In the genomic region with DNA sequence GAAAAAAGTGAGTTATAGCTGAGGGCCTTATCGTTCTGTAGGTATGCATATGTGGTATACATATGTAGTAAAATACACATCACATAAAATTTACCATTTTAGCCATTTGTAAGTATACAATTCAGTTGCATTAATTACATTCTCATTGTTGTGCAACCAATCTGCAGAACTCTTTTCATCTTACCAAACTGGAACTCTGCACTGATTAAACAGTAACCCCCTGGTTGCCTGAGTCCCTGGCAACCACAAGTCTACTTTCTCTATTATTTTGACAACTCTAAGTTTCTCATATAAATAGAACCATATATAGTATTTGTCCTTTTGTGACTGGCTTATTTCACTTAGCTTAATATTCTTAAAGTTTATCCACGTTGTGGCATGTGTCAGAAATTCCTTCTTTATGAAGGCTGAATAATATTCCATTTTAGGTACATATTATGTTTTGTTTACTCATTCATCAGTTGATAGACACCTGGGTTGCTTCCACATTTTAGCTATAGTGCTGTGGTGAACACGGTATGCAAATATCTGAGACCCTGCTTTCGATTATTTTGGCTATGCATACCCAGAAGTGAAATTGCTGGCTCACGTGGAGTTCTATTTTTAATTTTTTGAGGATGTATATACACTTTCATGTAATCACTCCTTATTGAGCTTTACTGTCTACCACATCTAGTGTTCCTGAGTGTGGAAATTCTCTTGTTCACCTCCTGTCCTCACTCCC, we compare ENCODE assay signal across 12 cellular contexts. TPM values are rescaled to one million over a fixed set of nuclear protein-coding genes. Genes with fewer than 3 reads are reported as not detected.
DNase-seq lines count a peak whose midpoint lies in the region; ATAC-seq, FAIRE-seq and TF ChIP-seq lines count a peak whose summit lies in the region.
"Had no signal": no experiment of that assay in that cellular context is flagged by ENCODE, and none has a peak within 500 bp of the region (broad histone marks: within the 10 kb centered on the region; RNA-seq: fewer than 3 reads in every experiment).

No MANE protein-coding gene starts in this region.

- TF ChIP-seq CTCF in GM12878 (IDR thresholded peaks at IDR 0.05 in 2 of 3, conservative IDR thresholded peaks at IDR 0.05 in 1 of 3; ENCODE audit: control insufficient read depth in 2 of 3, extremely low read depth in 1 of 3, insufficient read depth in 1 of 3, low read depth in 3 of 3, low read length in 3 of 3) (no peak), SK-N-SH (IDR thresholded peaks at IDR 0.05) (no peak)

- CTCF ChIA-PET in GM12878 (lab: Yijun Ruan, JAX), result interaction anchor here (0.7 to 4.4 kb wide), 8 partner anchors 10 to 545 kb away, joined by 3 to 30 read pairs (median 5); no protein-coding TSS in a partner anchor
- CTCF ChIA-PET in SK-N-SH (lab: Yijun Ruan, JAX), result interaction anchor here (1.3 kb wide), 1 partner anchor 16 kb away, joined by 3 read pairs; no protein-coding TSS in a partner anchor

- no TSS peak for BruUV-seq in GM12878 (replicated peaks; lab: Mats Ljungman, UMichigan)

- H3K4me2 ChIP-seq in GM12878 (ENCODE audit: control insufficient read depth, insufficient read depth) (peak overlapping the region; percentile 69), SK-N-SH (no peak overlapping the region)

- TF ChIP-seq RAD21 in GM12878 (IDR thresholded peaks at IDR 0.05; ENCODE audit: insufficient read depth, low read depth, low read length) (no peak), SK-N-SH (IDR thresholded peaks at IDR 0.05; ENCODE audit: low read length) (no peak)

- no peaks in the 10 kb centered on the region for H3K27me3 ChIP-seq in GM12878 (replicated peaks in 1 of 2; ENCODE audit: control insufficient read depth in 2 of 2, insufficient read depth in 2 of 2, low read length in 1 of 2)
- H3K27me3 ChIP-seq in SK-N-SH (ENCODE audit: insufficient read depth), result no peaks in the 10 kb centered on the region
- H3K27me3 ChIP-seq: transverse colon had no signal

- WGBS in GM12878 (ENCODE audit: insufficient coverage, insufficient replicate concordance, low lambda C conversion rate, missing lambda C conversion rate), result 27% methylated on average over 5 of the region's 5 CpGs
- 85% methylated on average over 5 of the region's 5 CpGs for WGBS in SK-N-SH (ENCODE audit: low lambda C conversion rate)

- TF ChIP-seq EP300 in GM12878 (IDR thresholded peaks at IDR 0.05; ENCODE audit: borderline replicate concordance in 1 of 2, control insufficient read depth in 1 of 2, low read depth in 2 of 2, low read length in 2 of 2) (0 out of 4 replicates have a peak, but pooled peaks have one; percentile 26 to 42), SK-N-SH (IDR thresholded peaks at IDR 0.05; ENCODE audit: borderline replicate concordance in 1 of 2, low read depth in 1 of 2, low read length in 1 of 2) (no peak)

- in situ Hi-C loops in GM12878 (cut with MboI), result no loop called here

- ATAC-seq in GM18511 (IDR thresholded peaks at IDR 0.05; ENCODE audit: unreplicated experiment) (peak; percentile 58), GM21423 (IDR thresholded peaks at IDR 0.05; ENCODE audit: unreplicated experiment) (peak; percentile 53), HG03097 (IDR thresholded peaks at IDR 0.05; ENCODE audit: low FRiP score, unreplicated experiment) (peak; percentile 44), GM12878 (peak; percentile 65)

- H4K20me1 ChIP-seq in GM12878 (ENCODE audit: control insufficient read depth, insufficient read depth), result no peaks in the 10 kb centered on the region
- H4K20me1 ChIP-seq in SK-N-SH (ENCODE audit: insufficient read depth), result no peaks in the 10 kb centered on the region

- H3K9me3 ChIP-seq in GM12878 (replicated peaks; ENCODE audit: control insufficient read depth, insufficient read depth, low read length) (no peaks in the 10 kb centered on the region; the same call in 2 of the 3 replicates), SK-N-SH (no peaks in the 10 kb centered on the region)
- H3K9me3 ChIP-seq: transverse colon had no signal

- H2AFZ ChIP-seq in GM12878 (ENCODE audit: control insufficient read depth, low read depth, low read length) (peak overlapping the region; percentile 70), SK-N-SH (ENCODE audit: low read depth) (no peak overlapping the region)

- 0 out of 2 replicates have a peak overlapping the region, but pooled peaks have one; percentile 1 for H3K4me3 ChIP-seq in GM12878
- no peak overlapping the region for H3K4me3 ChIP-seq in SK-N-SH (ENCODE audit: low read depth in 2 of 2, low read length in 1 of 2)

- H3K9ac ChIP-seq in GM12878 (ENCODE audit: control insufficient read depth, insufficient read depth, low read length), result no peak overlapping the region
- no peak overlapping the region for H3K9ac ChIP-seq in SK-N-SH

- H3K36me3 ChIP-seq in GM12878 (ENCODE audit: control insufficient read depth in 2 of 2, insufficient read depth in 2 of 2, low read length in 1 of 2), result 0 out of 4 replicates have a peak, but pooled peaks cover 0 to 3% of the 10 kb centered on the region in 2 experiments
- H3K36me3 ChIP-seq in SK-N-SH (replicated peaks in 1 of 2; ENCODE audit: control insufficient read depth in 1 of 2, insufficient read depth in 2 of 2, low read length in 1 of 2), result peaks cover 0 to 10% of the 10 kb centered on the region in 2 experiments
- H3K36me3 ChIP-seq: transverse colon had no signal

- RAD21 ChIA-PET in GM12878 (lab: Charles Lee; ENCODE audit: unreplicated experiment), result interaction anchor here (0.9 to 2.1 kb wide), 8 partner anchors 14 to 654 kb away, joined by 3 to 8 read pairs (median 4); a partner anchor contains a TSS

- peak overlapping the region; percentile 79 for H3K27ac ChIP-seq in GM12878 (ENCODE audit: control insufficient read depth, insufficient read depth)
- no peak overlapping the region for H3K27ac ChIP-seq in SK-N-SH (ENCODE audit: low read depth in 2 of 2, low read length in 1 of 2)

- SMC1A ChIA-PET in GM12878 (lab: Charles Lee; ENCODE audit: uncharacterized antibody, unreplicated experiment), result interaction anchor here (0.5 to 5.5 kb wide), 14 partner anchors 10 to 1064 kb away, joined by 3 to 53 read pairs (median 4); no protein-coding TSS in a partner anchor

- intact Hi-C loops in GM12878 (cut with micrococcal nuclease; ENCODE audit: unreplicated experiment), result loop anchor here (5.0 to 10.0 kb wide), 4 partner anchors 426 to 649 kb away; a partner anchor contains a TSS

- H3F3A ChIP-seq in SK-N-SH (replicated peaks; ENCODE audit: insufficient read depth), result no peaks in the 10 kb centered on the region

- TF ChIP-seq POLR2A in GM12878 (IDR thresholded peaks at IDR 0.05; ENCODE audit: low read depth, low read length), result no peak

- FAIRE-seq in GM12878 (lab: Jason Lieb, UNC), result no peak

- DNase-seq in GM12878 (ENCODE audit: low read depth, low spot score), result peak; percentile 56
- DNase-seq in cerebellum (ENCODE audit: low spot score), result no peak
- no peak for DNase-seq in amygdala (lab: John Stamatoyannopoulos, UW)
- DNase-seq in midbrain (lab: John Stamatoyannopoulos, UW), result no peak
- DNase-seq in SK-N-SH, result no peak
- DNase-seq: activated effector memory CD4-positive, alpha-beta T cell treated with Interleukin-2 at 50 U/mL for 16 hours; caudate nucleus; CD8-positive, alpha-beta memory T cell; transverse colon had no signal

- H3K79me2 ChIP-seq in GM12878 (ENCODE audit: control insufficient read depth, insufficient read depth, low read length), result peaks cover 34% of the 10 kb centered on the region
- H3K79me2 ChIP-seq in SK-N-SH (ENCODE audit: insufficient read depth), result peaks cover 34% of the 10 kb centered on the region

- H3K4me1 ChIP-seq in GM12878 (ENCODE audit: control insufficient read depth, insufficient read depth, low read length) (peaks cover 30% of the 10 kb centered on the region), SK-N-SH (ENCODE audit: control insufficient read depth in 1 of 2, insufficient read depth in 2 of 2, low read depth in 1 of 2, low read length in 1 of 2) (peaks cover 10 to 12% of the 10 kb centered on the region in 2 experiments; a peak in 2 of 4 replicates)

- H3K9me2 ChIP-seq in SK-N-SH, result no peaks in the 10 kb centered on the region

- POLR2A ChIA-PET in GM12878 (lab: Charles Lee), result interaction anchor here (0.6 to 2.2 kb wide), 6 partner anchors 15 to 279 kb away, joined by 3 to 8 read pairs (median 3); no protein-coding TSS in a partner anchor
- POLR2A ChIA-PET in SK-N-SH (lab: Yijun Ruan, JAX), result no interaction called here

TF ChIP-seq in GM12878, 131 proteins besides CTCF, POLR2A, EP300 and RAD21 (continues in another document):
- TF ChIP-seq KDM1A (IDR thresholded peaks at IDR 0.05; ENCODE audit: borderline replicate concordance) (no peak), GABPA (IDR thresholded peaks at IDR 0.05; ENCODE audit: low read depth) (no peak)

TF ChIP-seq in SK-N-SH, 30 proteins besides CTCF, POLR2A, EP300 and RAD21 (continues in another document):
- TF ChIP-seq SMC3 (IDR thresholded peaks at IDR 0.05; ENCODE audit: low read depth, low read length) (no peak), MXI1 (IDR thresholded peaks at IDR 0.05; ENCODE audit: low read depth, low read length) (no peak), JUND (IDR thresholded peaks at IDR 0.05) (no peak), NRF1 (IDR thresholded peaks at IDR 0.05; ENCODE audit: low read depth, low read length) (no peak)

RNA-seq across cellular contexts. Expression of a gene that starts 1.6 kb away (rescaled TPM):
- total RNA-seq in GM12878 (2013; cell fraction: nucleolus; rRNA removed), result 80.9 and 85.9 TPM in 2 replicates
- total RNA-seq in GM12878 (2014; rRNA removed) (32.3 and 36.3 TPM in 2 replicates), GM12878 (2014; rRNA removed; fragmentation: Illumina TruSeq; extraction: Trizol) (51.2 and 53.0 TPM in 2 replicates), GM12878 (2021) (46.1 and 46.9 TPM in 2 replicates), cerebellum (26.2 TPM)
- polyA plus RNA-seq in GM12878 (2011; ENCODE audit: low read depth), result 32.7 TPM
- polyA plus RNA-seq in GM12878 (2011; rRNA removed) (43.4 and 45.9 TPM in 2 replicates), GM12878 (2014; fragmentation: Illumina TruSeq; extraction: Trizol) (51.5 and 57.6 TPM in 2 replicates), GM12878 (2014; fragmentation: Nextera tagmentation; extraction: Ambion mirVana) (10 to 100 TPM; 20.9 to 31.5 TPM), GM12878 (2014; rRNA removed) (28.6 and 28.7 TPM in 2 replicates), GM12878 (2016; fragmentation: Nextera tagmentation; extraction: Ambion mirVana) (10 to 100 TPM; 30.5 to 30.7 TPM), SK-N-SH (2012; rRNA removed) (35.8 and 42.7 TPM in 2 replicates)
- 32.9 and 51.6 TPM in 2 replicates for polyA plus RNA-seq in GM12878 (2011; cell fraction: cytosol; rRNA removed)
- polyA plus RNA-seq in GM12878 (2011; cell fraction: nucleus; rRNA removed), result 24.4 and 28.7 TPM in 2 replicates
- polyA plus RNA-seq in GM12878 (2012), result 18.5 and 20.8 TPM in 2 replicates
- polyA minus RNA-seq in GM12878 (2011; rRNA and poly(A)+ RNA removed), result 61.3 and 71.0 TPM in 2 replicates
- 11.8 and 27.7 TPM in 2 replicates for polyA minus RNA-seq in GM12878 (2011; cell fraction: cytosol; rRNA and poly(A)+ RNA removed)
- 34.7 and 65.6 TPM in 2 replicates for polyA minus RNA-seq in GM12878 (2011; cell fraction: nucleus; rRNA and poly(A)+ RNA removed)
- polyA plus RNA-seq in SK-N-SH (2012; cell fraction: cytosol; rRNA removed), result 40.8 and 52.9 TPM in 2 replicates
- polyA plus RNA-seq in SK-N-SH (2012; cell fraction: nucleus; rRNA removed), result 32.8 and 39.3 TPM in 2 replicates
